8 cellular contexts compared by ENCODE assay signal in the genomic region with DNA sequence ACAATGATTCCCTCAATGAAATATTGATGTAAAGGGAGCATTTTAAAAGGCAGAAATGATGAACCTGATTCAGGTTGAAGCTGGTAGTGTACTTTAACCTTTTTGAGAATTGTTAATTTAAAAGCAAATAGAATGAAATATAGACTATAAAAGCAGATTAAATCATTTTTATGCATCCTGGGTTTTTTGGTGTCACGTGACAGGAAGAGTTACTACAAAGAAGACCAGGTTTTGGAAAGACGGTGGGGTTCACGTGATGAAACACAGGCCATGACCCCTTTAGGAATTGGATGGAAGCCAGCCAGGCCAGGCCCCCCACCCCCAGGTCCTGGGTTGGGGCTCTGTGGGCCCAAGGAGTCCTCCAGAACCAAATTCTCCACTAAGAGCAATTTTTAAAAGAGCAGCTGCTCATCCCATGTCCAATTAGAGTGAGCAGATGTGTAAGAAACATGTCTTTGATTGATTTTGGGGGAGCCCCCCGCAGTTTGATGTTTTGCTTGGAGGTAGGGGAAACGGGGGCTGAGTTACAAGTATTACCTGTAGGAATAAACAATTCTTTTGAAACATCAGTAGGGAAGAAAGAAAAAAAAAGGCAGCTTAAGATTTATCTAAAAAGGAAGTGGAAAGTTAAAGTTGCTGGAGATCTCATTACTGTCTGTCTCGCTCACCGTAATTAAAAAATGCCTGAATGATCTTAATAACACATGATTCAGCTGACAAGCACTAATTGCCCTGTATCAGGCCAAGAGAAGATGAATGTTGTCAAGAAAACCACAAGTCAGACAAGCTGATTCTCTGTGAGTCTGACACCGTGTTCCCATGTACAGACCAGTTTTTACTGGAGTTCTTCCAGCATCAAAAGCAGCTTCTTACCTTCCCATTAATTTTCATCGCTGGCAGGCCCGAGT.
DNase-seq lines count a peak whose midpoint lies in the region; ATAC-seq, FAIRE-seq and TF ChIP-seq lines count a peak whose summit lies in the region.

No MANE protein-coding gene starts in this region.

- H3K4me3 ChIP-seq in A549 (no peak overlapping the region), GM12878 (no peak overlapping the region), mucosa of rectum (ENCODE audit: low read length in 2 of 2) (no peak overlapping the region)

- H3K36me3 ChIP-seq in GM12878 (ENCODE audit: control insufficient read depth in 2 of 2, insufficient read depth in 2 of 2, low read length in 1 of 2) = no peaks in the 10 kb centered on the region
- H3K36me3 ChIP-seq in mucosa of rectum (ENCODE audit: control insufficient read depth in 2 of 2, insufficient read depth in 2 of 2, low read length in 2 of 2) = no peaks in the 10 kb centered on the region

- in situ Hi-C loops in GM12878 (cut with MboI) = no loop called here

- H3K27me3 ChIP-seq in GM12878 (replicated peaks in 1 of 2; ENCODE audit: control insufficient read depth in 2 of 2, insufficient read depth in 2 of 2, low read length in 1 of 2) = no peaks in the 10 kb centered on the region
- H3K27me3 ChIP-seq in mucosa of rectum (ENCODE audit: control insufficient read depth in 2 of 2, insufficient read depth in 2 of 2, low read length in 2 of 2) = no peaks in the 10 kb centered on the region

- no peaks in the 10 kb centered on the region for H3K9me3 ChIP-seq in A549
- H3K9me3 ChIP-seq in GM12878 (replicated peaks; ENCODE audit: control insufficient read depth, insufficient read depth, low read length) = no peaks in the 10 kb centered on the region
- no peaks in the 10 kb centered on the region for H3K9me3 ChIP-seq in mucosa of rectum (ENCODE audit: control insufficient read depth in 2 of 2, low read length in 2 of 2)

- SMC1A ChIA-PET in GM12878 (lab: Charles Lee; ENCODE audit: uncharacterized antibody, unreplicated experiment) = interaction anchor here (0.7 to 1.4 kb wide), 5 partner anchors 16 to 136 kb away, joined by 3 read pairs; no protein-coding TSS in a partner anchor

- ATAC-seq in A549 (no peak), GM12878 (no peak), HG02759 (IDR thresholded peaks at IDR 0.05; ENCODE audit: unreplicated experiment) (no peak), GM21717 (IDR thresholded peaks at IDR 0.05; ENCODE audit: unreplicated experiment) (no peak)

- no peak overlapping the region for H2AFZ ChIP-seq in GM12878 (ENCODE audit: control insufficient read depth, low read depth, low read length)

- POLR2A ChIA-PET in A549 (lab: Yijun Ruan, JAX) (no interaction called here), GM12878 (lab: Charles Lee) (no interaction called here)

- H3K79me2 ChIP-seq in GM12878 (ENCODE audit: control insufficient read depth, insufficient read depth, low read length) = peaks cover 19% of the 10 kb centered on the region

- TF ChIP-seq RAD21 in A549 (conservative IDR thresholded peaks at IDR 0.05 in 1 of 2, IDR thresholded peaks at IDR 0.05 in 1 of 2) = no peak
- no peak for TF ChIP-seq RAD21 in GM12878 (IDR thresholded peaks at IDR 0.05; ENCODE audit: insufficient read depth, low read depth, low read length)

- RAD21 ChIA-PET in GM12878 (lab: Charles Lee; ENCODE audit: unreplicated experiment) = no interaction called here

- CTCF ChIA-PET in A549 (lab: Yijun Ruan, JAX) (interaction anchor here (0.9 to 3.0 kb wide), 4 partner anchors 16 to 278 kb away, joined by 3 to 23 read pairs (median 4); no protein-coding TSS in a partner anchor), GM12878 (lab: Yijun Ruan, JAX) (interaction anchor here (0.6 to 1.7 kb wide), 3 partner anchors 17 to 142 kb away, joined by 4 read pairs; no protein-coding TSS in a partner anchor)

- H3K4me2 ChIP-seq in A549 = peak overlapping the region; percentile 79
- no peak overlapping the region for H3K4me2 ChIP-seq in GM12878 (ENCODE audit: control insufficient read depth, insufficient read depth)

- H3K4me1 ChIP-seq in A549 (peaks cover 82% of the 10 kb centered on the region), GM12878 (ENCODE audit: control insufficient read depth, insufficient read depth, low read length) (peaks cover 20% of the 10 kb centered on the region), mucosa of rectum (ENCODE audit: control insufficient read depth in 2 of 2, insufficient read depth in 2 of 2, low read length in 2 of 2) (peaks cover 37 to 67% of the 10 kb centered on the region in 2 donors)

- H3K27ac ChIP-seq in A549 = peak overlapping the region; percentile 95 to 96
- no peak overlapping the region for H3K27ac ChIP-seq in GM12878 (ENCODE audit: control insufficient read depth, insufficient read depth)
- H3K27ac ChIP-seq in mucosa of rectum (ENCODE audit: low read depth in 2 of 2, low read length in 2 of 2) = peak overlapping the region; percentile 58 to 61

- TF ChIP-seq CTCF in A549 (IDR thresholded peaks at IDR 0.05) = no peak
- no peak for TF ChIP-seq CTCF in GM12878 (IDR thresholded peaks at IDR 0.05 in 2 of 3, conservative IDR thresholded peaks at IDR 0.05 in 1 of 3; ENCODE audit: control insufficient read depth in 2 of 3, extremely low read depth in 1 of 3, insufficient read depth in 1 of 3, low read depth in 3 of 3, low read length in 3 of 3)

- intact Hi-C loops in GM12878 (cut with micrococcal nuclease; ENCODE audit: unreplicated experiment) = no loop called here

- H3K9ac ChIP-seq in GM12878 (ENCODE audit: control insufficient read depth, insufficient read depth, low read length) (no peak overlapping the region), mucosa of rectum (ENCODE audit: low read depth in 1 of 2, low read length in 2 of 2) (peak overlapping the region; percentile 26 to 29)

- no TSS peak for BruUV-seq in GM12878 (replicated peaks; lab: Mats Ljungman, UMichigan)

- no peak for TF ChIP-seq POLR2A in A549 (IDR thresholded peaks at IDR 0.05; ENCODE audit: low read length)
- no peak for TF ChIP-seq POLR2A in GM12878 (IDR thresholded peaks at IDR 0.05; ENCODE audit: low read depth, low read length)
- no peak for TF ChIP-seq POLR2A in H54 (IDR thresholded peaks at IDR 0.05; ENCODE audit: low read depth, low read length)

- FAIRE-seq in A549 (lab: Jason Lieb, UNC) (no peak), GM12878 (lab: Jason Lieb, UNC) (no peak), H54 (lab: Jason Lieb, UNC) (no peak)

- TF ChIP-seq EP300 in A549 (IDR thresholded peaks at IDR 0.05) = no peak
- TF ChIP-seq EP300 in GM12878 (IDR thresholded peaks at IDR 0.05; ENCODE audit: borderline replicate concordance in 1 of 2, control insufficient read depth in 1 of 2, low read depth in 2 of 2, low read length in 2 of 2) = no peak

- no peak for DNase-seq in A549 (ENCODE audit: low read depth in 1 of 2, low spot score in 1 of 2)
- DNase-seq in HCEC 1CT = peak; percentile 33
- no peak for DNase-seq in GM12878 (ENCODE audit: low read depth, low spot score)
- DNase-seq in H54 (ENCODE audit: insufficient read length, low spot score) = no peak
- no peak for DNase-seq in SKM-1 treated with dmso at 0.1 percent for 144 hours (lab: John Stamatoyannopoulos, UW; ENCODE audit: unreplicated experiment)

- no peaks in the 10 kb centered on the region for H4K20me1 ChIP-seq in GM12878 (ENCODE audit: control insufficient read depth, insufficient read depth)

- WGBS in A549 (ENCODE audit: missing lambda C conversion rate) = 61% methylated on average over 10 of the region's 10 CpGs
- WGBS in GM12878 (ENCODE audit: insufficient coverage, insufficient replicate concordance, low lambda C conversion rate, missing lambda C conversion rate) = 78% methylated on average over 10 of the region's 10 CpGs

TF ChIP-seq in A549, 52 proteins besides CTCF, POLR2A, EP300 and RAD21:
- TF ChIP-seq MYC (IDR thresholded peaks at IDR 0.05; ENCODE audit: borderline replicate concordance, low read length) = no peak
- no peak for TF ChIP-seq TFCP2L1 (CRISPR knock-in tag; IDR thresholded peaks at IDR 0.05)
- TF ChIP-seq EHMT2 (IDR thresholded peaks at IDR 0.05; ENCODE audit: low read depth) = no peak
- TF ChIP-seq HOXA7 (CRISPR knock-in tag; IDR thresholded peaks at IDR 0.05) = no peak
- TF ChIP-seq NR3C1 (IDR thresholded peaks at IDR 0.05) = no peak
- no peak for TF ChIP-seq ZC3H11A (IDR thresholded peaks at IDR 0.05)
- 0 out of 2 replicates have a peak, but pooled peaks have one; percentile 51 for TF ChIP-seq HOXB13 (CRISPR knock-in tag; IDR thresholded peaks at IDR 0.05; ENCODE audit: low read depth)
- TF ChIP-seq SREBF2 (IDR thresholded peaks at IDR 0.05) = no peak
- no peak for TF ChIP-seq MAFK (IDR thresholded peaks at IDR 0.05; ENCODE audit: partially characterized antibody)
- TF ChIP-seq PHF8 (IDR thresholded peaks at IDR 0.05; ENCODE audit: borderline replicate concordance, low read depth) = no peak
- no peak for TF ChIP-seq FOXS1 (CRISPR knock-in tag; IDR thresholded peaks at IDR 0.05)
- TF ChIP-seq, protein P1, sequence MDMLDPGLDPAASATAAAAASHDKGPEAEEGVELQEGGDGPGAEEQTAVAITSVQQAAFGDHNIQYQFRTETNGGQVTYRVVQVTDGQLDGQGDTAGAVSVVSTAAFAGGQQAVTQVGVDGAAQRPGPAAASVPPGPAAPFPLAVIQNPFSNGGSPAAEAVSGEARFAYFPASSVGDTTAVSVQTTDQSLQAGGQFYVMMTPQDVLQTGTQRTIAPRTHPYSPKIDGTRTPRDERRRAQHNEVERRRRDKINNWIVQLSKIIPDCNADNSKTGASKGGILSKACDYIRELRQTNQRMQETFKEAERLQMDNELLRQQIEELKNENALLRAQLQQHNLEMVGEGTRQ (IDR thresholded peaks at IDR 0.05) = peak; percentile 70

TF ChIP-seq in GM12878, 131 proteins besides CTCF, POLR2A, EP300 and RAD21:
- TF ChIP-seq RAD51 (IDR thresholded peaks at IDR 0.05) (peak; percentile 65; the same call in 1 of the 2 replicates), MTA3 (IDR thresholded peaks at IDR 0.05; ENCODE audit: borderline replicate concordance, low read length) (no peak), SMC3 (IDR thresholded peaks at IDR 0.05; ENCODE audit: borderline replicate concordance, low read length) (no peak), IKZF1 (conservative IDR thresholded peaks at IDR 0.05) (no peak), MTA2 (IDR thresholded peaks at IDR 0.05; ENCODE audit: low read depth) (peak; percentile 77; the same call in 1 of the 2 replicates)
